ENCODE assay signal across 13 cellular contexts in the genomic region with DNA sequence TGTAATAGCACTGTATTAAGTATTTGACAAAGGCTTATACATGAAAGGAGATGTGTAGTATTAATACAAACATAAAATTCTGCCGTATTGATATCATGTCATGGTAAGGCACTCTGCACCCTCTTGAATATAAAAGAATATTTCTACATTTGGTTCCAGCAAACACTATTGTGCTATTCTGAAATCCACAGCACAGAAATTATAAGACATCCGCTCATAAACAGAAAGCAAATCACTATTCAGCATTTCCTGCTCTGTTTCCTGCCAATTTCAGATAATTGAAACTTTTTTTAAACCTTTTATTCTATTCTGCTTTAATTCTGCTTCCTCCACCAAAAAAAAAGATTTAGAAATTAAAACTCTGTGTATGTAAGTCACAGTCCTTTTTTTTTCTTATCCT. TPM values are rescaled to one million over a fixed set of nuclear protein-coding genes. Genes with fewer than 3 reads are reported as not detected.
DNase-seq lines count a peak whose midpoint lies in the region; ATAC-seq, FAIRE-seq and TF ChIP-seq lines count a peak whose summit lies in the region.
"Had no signal": no experiment of that assay in that cellular context is flagged by ENCODE, and none has a peak within 500 bp of the region (broad histone marks: within the 10 kb centered on the region; RNA-seq: fewer than 3 reads in every experiment).

No MANE protein-coding gene starts in this region.

- H3K27me3 ChIP-seq in liver (ENCODE audit: control insufficient read depth in 4 of 4, insufficient read depth in 4 of 4, low read length in 3 of 4) (no peaks in the 10 kb centered on the region), HepG2 (ENCODE audit: control insufficient read depth in 1 of 2, insufficient read depth in 2 of 2, low read length in 2 of 2) (no peaks in the 10 kb centered on the region), osteoblast (ENCODE audit: insufficient read depth, low read length) (no peaks in the 10 kb centered on the region)
- H3K27me3 ChIP-seq: pancreas had no signal

- peak overlapping the region; percentile 20 to 50 for H3K27ac ChIP-seq in liver (ENCODE audit: low read depth in 1 of 2, low read length in 2 of 2)
- no peak overlapping the region for H3K27ac ChIP-seq in HepG2 (ENCODE audit: extremely low read length, insufficient read depth, low read length)
- H3K27ac ChIP-seq in osteoblast (ENCODE audit: low read depth, low read length), result no peak overlapping the region
- H3K27ac ChIP-seq: pancreas had no signal

- H3K4me2 ChIP-seq in HepG2 (ENCODE audit: low read depth, low read length) (no peak overlapping the region), osteoblast (ENCODE audit: insufficient read depth, low read length) (no peak overlapping the region)

- POLR2A ChIA-PET in HepG2 (lab: Yijun Ruan, JAX), result no interaction called here

- intact Hi-C loops in HepG2 (cut with micrococcal nuclease; ENCODE audit: unreplicated experiment), result no loop called here

- no peak overlapping the region for H3K4me3 ChIP-seq in liver (ENCODE audit: low read depth in 1 of 3, low read length in 3 of 3)
- H3K4me3 ChIP-seq in HepG2 (replicated peaks in 1 of 3; ENCODE audit: insufficient read depth in 1 of 3, low read depth in 2 of 3, low read length in 3 of 3), result no peak overlapping the region
- H3K4me3 ChIP-seq in osteoblast (ENCODE audit: insufficient read depth, low read length), result no peak overlapping the region
- H3K4me3 ChIP-seq: pancreas had no signal

- TF ChIP-seq EP300 in HepG2 (IDR thresholded peaks at IDR 0.05; ENCODE audit: low read depth in 2 of 2, low read length in 2 of 2) (no peak), HepG2 (CRISPR knock-in tag; IDR thresholded peaks at IDR 0.05; ENCODE audit: borderline replicate concordance) (no peak)

- H2AFZ ChIP-seq in HepG2 (ENCODE audit: low read length) (no peak overlapping the region), osteoblast (ENCODE audit: low read length) (no peak overlapping the region)

- peaks cover 2 to 11% of the 10 kb centered on the region in 2 donors for H3K9me3 Mint-ChIP-seq in activated naive CD4-positive, alpha-beta T cell treated with anti-CD3 and anti-CD28 coated beads, Interleukin-2, amount 50 U/mL, for 72 hours

- TF ChIP-seq RAD21 in liver (IDR thresholded peaks at IDR 0.05), result no peak
- no peak for TF ChIP-seq RAD21 in HepG2 (CRISPR knock-in tag; IDR thresholded peaks at IDR 0.05)

- H3K36me3 ChIP-seq in liver (ENCODE audit: control insufficient read depth in 4 of 4, insufficient read depth in 3 of 4, low read depth in 1 of 4, low read length in 3 of 4) (peaks cover 0 to 2% (median 0%) of the 10 kb centered on the region in 4 donors), HepG2 (replicated peaks in 1 of 2; ENCODE audit: control insufficient read depth in 1 of 2, insufficient read depth in 2 of 2, low read length in 2 of 2) (no peaks in the 10 kb centered on the region), osteoblast (ENCODE audit: insufficient read depth, low read length) (peaks cover 23% of the 10 kb centered on the region)
- H3K36me3 ChIP-seq: pancreas had no signal

- H3K36me3 Mint-ChIP-seq in activated naive CD4-positive, alpha-beta T cell treated with anti-CD3 and anti-CD28 coated beads, Interleukin-2, amount 50 U/mL, for 72 hours, result peaks cover 3 to 47% of the 10 kb centered on the region in 2 donors

- BruUV-seq in HepG2 (replicated peaks; lab: Mats Ljungman, UMichigan), result no TSS peak

- no peak for FAIRE-seq in HepG2 (lab: Jason Lieb, UNC)
- FAIRE-seq: colon, pancreas had no signal

- WGBS in liver, result 65% methylated on average over 2 of the region's 2 CpGs
- WGBS in HepG2 (ENCODE audit: low lambda C conversion rate), result 100% methylated on average over 2 of the region's 2 CpGs

- H3K9ac ChIP-seq in liver (ENCODE audit: low read depth in 1 of 2, low read length in 2 of 2), result no peak overlapping the region
- no peak overlapping the region for H3K9ac ChIP-seq in HepG2 (ENCODE audit: insufficient read depth, low read depth, low read length)

- ATAC-seq in HepG2 (no peak), HG03460 (IDR thresholded peaks at IDR 0.05; ENCODE audit: unreplicated experiment) (no peak)
- ATAC-seq in activated naive CD4-positive, alpha-beta T cell treated with anti-CD3 and anti-CD28 coated beads, Interleukin-2, amount 50 U/mL, for 72 hours, result no peak
- ATAC-seq: pancreas, SK-N-SH treated with all-trans-retinoic acid at 6 μM for 48 hours had no signal

- DNase-seq in HepG2 (ENCODE audit: low spot score) (no peak), lung microvascular endothelial cell (ENCODE audit: low read depth in 2 of 2) (peak; percentile 8 to 58), NCI-H2196 (lab: John Stamatoyannopoulos, UW; ENCODE audit: unreplicated experiment) (no peak), T-helper 9 cell (no peak), osteoblast (ENCODE audit: insufficient read length, low spot score, missing footprints) (no peak)
- no peak for DNase-seq in activated naive CD4-positive, alpha-beta T cell treated with anti-CD3 and anti-CD28 coated beads, Interleukin-2, amount 50 U/mL, for 72 hours (ENCODE audit: low spot score in 2 of 2)
- DNase-seq: DND-41, NCI-H2227 treated with DMSO at 0.1 percent for 48 hours, pancreas had no signal

- TF ChIP-seq CTCF in liver (IDR thresholded peaks at IDR 0.05; ENCODE audit: low read depth, low read length, missing input control) (no peak), HepG2 (CRISPR knock-in tag; IDR thresholded peaks at IDR 0.05) (no peak), osteoblast (IDR thresholded peaks at IDR 0.05; ENCODE audit: extremely low read depth, low read depth, low read length) (no peak)

- H3K9me3 ChIP-seq in liver (ENCODE audit: control insufficient read depth in 4 of 4, low read length in 3 of 4) (no peaks in the 10 kb centered on the region), HepG2 (ENCODE audit: low read length) (peaks cover 6% of the 10 kb centered on the region), osteoblast (ENCODE audit: low read depth, low read length) (no peaks in the 10 kb centered on the region)
- H3K9me3 ChIP-seq: pancreas had no signal

- in situ Hi-C loops in HepG2 (cut with HindIII; ENCODE audit: extremely low pct_ligation_motif_present, low pct_unique_long_range_greater_than_20kb), result no loop called here

- H4K20me1 ChIP-seq in HepG2 (ENCODE audit: insufficient read depth, low read length), result no peaks in the 10 kb centered on the region
- no peaks in the 10 kb centered on the region for H4K20me1 ChIP-seq in osteoblast (ENCODE audit: insufficient read depth, low read length)

- H3K4me1 ChIP-seq in liver (ENCODE audit: control insufficient read depth in 4 of 4, insufficient read depth in 4 of 4, low read length in 3 of 4) (no peaks in the 10 kb centered on the region), HepG2 (ENCODE audit: insufficient read depth, low read length) (no peaks in the 10 kb centered on the region), osteoblast (ENCODE audit: insufficient read depth, low read length) (no peaks in the 10 kb centered on the region)
- H3K4me1 ChIP-seq: pancreas had no signal

- H3K79me2 ChIP-seq in HepG2 (ENCODE audit: insufficient read depth, low read length), result no peaks in the 10 kb centered on the region
- H3K79me2 ChIP-seq in osteoblast (ENCODE audit: insufficient read depth, low read length), result no peaks in the 10 kb centered on the region

- no peak for TF ChIP-seq POLR2A in HepG2 (IDR thresholded peaks at IDR 0.05; ENCODE audit: insufficient read depth in 1 of 2, low read depth in 2 of 2, low read length in 2 of 2)

- CTCF ChIA-PET in HepG2 (lab: Yijun Ruan, JAX; ENCODE audit: low intra/inter-chr PET ratio, low total read pairs), result no interaction called here

- H3K27ac Mint-ChIP-seq in activated naive CD4-positive, alpha-beta T cell treated with anti-CD3 and anti-CD28 coated beads, Interleukin-2, amount 50 U/mL, for 72 hours, result peak overlapping the region; percentile 63 to 79

RNA-seq across cellular contexts. Expression of a gene that starts 39.6 kb away (rescaled TPM):
- 1 to 10 TPM; 5.8 to 8.8 TPM for total RNA-seq in liver
- 1 to 10 TPM; 3.5 to 6.3 TPM for polyA plus RNA-seq in liver
- total RNA-seq in HepG2 (2016; rRNA removed; fragmentation: Illumina TruSeq; extraction: Trizol), result 9.0 and 10.1 TPM in 2 replicates
- total RNA-seq in HepG2 (2016; cell fraction: cytosol; rRNA removed; fragmentation: Illumina TruSeq; extraction: Trizol; ENCODE audit: low read depth), result 11.3 and 11.7 TPM in 2 replicates
- total RNA-seq in HepG2 (2016; cell fraction: insoluble cytoplasmic fraction; rRNA removed; fragmentation: Illumina TruSeq; extraction: Trizol), result 8.0 and 10.1 TPM in 2 replicates
- 16.5 and 22.8 TPM in 2 replicates for total RNA-seq in HepG2 (2016; cell fraction: membrane; rRNA removed; fragmentation: Illumina TruSeq; extraction: Trizol)
- 6.0 and 7.8 TPM in 2 replicates for total RNA-seq in HepG2 (2016; cell fraction: nucleus; rRNA removed; fragmentation: Illumina TruSeq; extraction: Trizol)
- 9.8 and 14.0 TPM in 2 replicates for polyA plus RNA-seq in HepG2 (2011; rRNA removed)
- polyA plus RNA-seq in HepG2 (2011; cell fraction: cytosol; rRNA removed), result 7.3 and 7.8 TPM in 2 replicates
- polyA plus RNA-seq in HepG2 (2011; cell fraction: nucleus; rRNA removed), result 14.5 and 15.1 TPM in 2 replicates
- 5.0 and 7.1 TPM in 2 replicates for polyA plus RNA-seq in HepG2 (2012)
- 14.3 and 15.3 TPM in 2 replicates for polyA plus RNA-seq in HepG2 (2016; cell fraction: cytosol; fragmentation: Illumina TruSeq; extraction: Trizol; ENCODE audit: low read depth)
- 9.3 and 10.6 TPM in 2 replicates for polyA plus RNA-seq in HepG2 (2016; cell fraction: insoluble cytoplasmic fraction; fragmentation: Illumina TruSeq; extraction: Trizol; ENCODE audit: low read depth)
- 17.5 and 25.2 TPM in 2 replicates for polyA plus RNA-seq in HepG2 (2016; cell fraction: membrane; fragmentation: Illumina TruSeq; extraction: Trizol; ENCODE audit: low read depth)
- 13.1 and 14.2 TPM in 2 replicates for polyA plus RNA-seq in HepG2 (2016; cell fraction: nucleus; fragmentation: Illumina TruSeq; extraction: Trizol; ENCODE audit: insufficient read depth, low read depth)
- 1.4 and 7.6 TPM in 2 replicates for polyA minus RNA-seq in HepG2 (2011; rRNA and poly(A)+ RNA removed; ENCODE audit: low replicate concordance)
- polyA minus RNA-seq in HepG2 (2011; cell fraction: cytosol; rRNA and poly(A)+ RNA removed), result 3.5 and 4.0 TPM in 2 replicates
- 4.4 and 5.0 TPM in 2 replicates for polyA minus RNA-seq in HepG2 (2011; cell fraction: nucleus; rRNA and poly(A)+ RNA removed)
- total RNA-seq in activated naive CD4-positive, alpha-beta T cell treated with anti-CD3 and anti-CD28 coated beads, Interleukin-2, amount 50 U/mL, for 72 hours, result 10 to 100 TPM in 1 of 2 donors, 1 to 10 TPM in 1; 6.7 to 14.7 TPM
- 39.0 and 57.5 TPM in 2 replicates for total RNA-seq in lung microvascular endothelial cell
- 74.2 and 80.2 TPM in 2 replicates for total RNA-seq in osteoblast

RNA-seq across cellular contexts. Expression of a gene that starts 42.5 kb away (rescaled TPM):
- 10 to 100 TPM; 12.1 to 24.2 TPM for total RNA-seq in liver
- 10 to 100 TPM in 1 of 2 donors, 1 to 10 TPM in 1; 7.7 to 16.2 TPM for polyA plus RNA-seq in liver
- 25.2 and 26.5 TPM in 2 replicates for total RNA-seq in HepG2 (2016; rRNA removed; fragmentation: Illumina TruSeq; extraction: Trizol)
- total RNA-seq in HepG2 (2016; cell fraction: cytosol; rRNA removed; fragmentation: Illumina TruSeq; extraction: Trizol; ENCODE audit: low read depth), result 8.0 TPM in 2 replicates
- total RNA-seq in HepG2 (2016; cell fraction: insoluble cytoplasmic fraction; rRNA removed; fragmentation: Illumina TruSeq; extraction: Trizol), result 25.8 and 26.0 TPM in 2 replicates
- 10.8 and 11.3 TPM in 2 replicates for total RNA-seq in HepG2 (2016; cell fraction: membrane; rRNA removed; fragmentation: Illumina TruSeq; extraction: Trizol)
- 38.6 and 41.0 TPM in 2 replicates for total RNA-seq in HepG2 (2016; cell fraction: nucleus; rRNA removed; fragmentation: Illumina TruSeq; extraction: Trizol)
- polyA plus RNA-seq in HepG2 (2011; rRNA removed), result 13.7 and 15.2 TPM in 2 replicates
- polyA plus RNA-seq in HepG2 (2011; cell fraction: cytosol; rRNA removed), result 6.1 and 7.0 TPM in 2 replicates
- 20.0 and 25.9 TPM in 2 replicates for polyA plus RNA-seq in HepG2 (2011; cell fraction: nucleus; rRNA removed)
- polyA plus RNA-seq in HepG2 (2012), result 11.5 and 12.2 TPM in 2 replicates
- polyA plus RNA-seq in HepG2 (2016; cell fraction: cytosol; fragmentation: Illumina TruSeq; extraction: Trizol; ENCODE audit: low read depth), result 3.5 and 3.6 TPM in 2 replicates
- polyA plus RNA-seq in HepG2 (2016; cell fraction: insoluble cytoplasmic fraction; fragmentation: Illumina TruSeq; extraction: Trizol; ENCODE audit: low read depth), result 23.3 and 24.2 TPM in 2 replicates
- polyA plus RNA-seq in HepG2 (2016; cell fraction: membrane; fragmentation: Illumina TruSeq; extraction: Trizol; ENCODE audit: low read depth), result 6.7 and 6.9 TPM in 2 replicates
- polyA plus RNA-seq in HepG2 (2016; cell fraction: nucleus; fragmentation: Illumina TruSeq; extraction: Trizol; ENCODE audit: insufficient read depth, low read depth), result 31.9 and 37.1 TPM in 2 replicates
- polyA minus RNA-seq in HepG2 (2011; rRNA and poly(A)+ RNA removed; ENCODE audit: low replicate concordance), result 5.9 and 24.6 TPM in 2 replicates
- polyA minus RNA-seq in HepG2 (2011; cell fraction: cytosol; rRNA and poly(A)+ RNA removed), result 5.8 and 6.3 TPM in 2 replicates
- polyA minus RNA-seq in HepG2 (2011; cell fraction: nucleus; rRNA and poly(A)+ RNA removed), result 51.5 and 69.6 TPM in 2 replicates
- total RNA-seq in activated naive CD4-positive, alpha-beta T cell treated with anti-CD3 and anti-CD28 coated beads, Interleukin-2, amount 50 U/mL, for 72 hours, result 10 to 100 TPM; 25.0 to 42.4 TPM
- 14.8 and 21.0 TPM in 2 replicates for total RNA-seq in lung microvascular endothelial cell
- total RNA-seq in osteoblast, result 36.9 and 42.1 TPM in 2 replicates

Comparison
In these comparisons a context has a peak if more than half of its experiments do, and no peak if none do; other contexts are left out.
1. H3K27ac ChIP-seq: peak in liver (2 of 2); none in HepG2 (single experiment) and osteoblast (single experiment).
2. DNase-seq: peak in lung microvascular endothelial cell (2 of 2); none in HepG2 (single experiment), activated naive CD4-positive, alpha-beta T cell treated with anti-CD3 and anti-CD28 coated beads, Interleukin-2, amount 50 U/mL, for 72 hours (0 of 2), NCI-H2196 (single experiment), T-helper 9 cell (single experiment) and osteoblast (single experiment).